Comparison of ENCODE assay signal across 10 cellular contexts in the genomic region with DNA sequence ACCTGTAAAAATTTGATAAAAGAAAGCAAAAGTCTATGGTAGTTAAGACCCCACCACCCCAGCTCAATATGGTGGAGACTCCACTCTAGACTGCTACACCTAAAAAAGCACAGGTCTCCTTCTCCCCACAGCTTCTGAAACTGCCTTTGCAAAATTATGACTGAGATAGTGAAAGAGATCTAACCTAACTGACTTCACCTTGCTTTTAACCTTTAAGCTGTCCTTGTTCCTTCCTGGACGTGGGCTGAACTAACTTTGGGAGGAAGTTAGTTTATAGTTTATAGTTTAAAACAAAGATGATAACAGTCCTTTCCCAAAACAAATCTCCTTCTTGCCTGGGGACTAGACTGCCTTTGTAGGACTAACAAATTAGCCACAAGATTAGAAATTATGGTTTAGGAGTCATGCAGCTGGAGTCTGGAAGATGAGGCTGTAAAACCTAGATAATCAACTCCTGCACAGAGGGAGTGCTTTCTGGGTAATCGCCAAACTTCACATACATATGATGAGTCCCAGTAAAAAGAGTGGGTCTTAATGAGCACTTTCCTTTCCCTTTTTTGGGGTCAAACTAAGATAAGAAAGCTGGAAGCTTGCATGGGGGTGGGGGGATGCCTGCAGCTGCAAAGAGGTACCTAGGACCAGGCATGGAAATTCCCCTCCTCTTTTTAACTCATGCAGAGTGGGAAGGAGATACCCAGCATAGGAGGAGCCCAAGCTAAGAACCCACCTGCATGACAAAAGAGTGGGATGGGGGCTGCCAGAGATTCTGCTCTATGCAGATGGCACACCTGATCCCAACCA. TPM values are rescaled to one million over a fixed set of nuclear protein-coding genes. Genes with fewer than 3 reads are reported as not detected.
DNase-seq lines count a peak whose midpoint lies in the region; ATAC-seq and TF ChIP-seq lines count a peak whose summit lies in the region.
"Had no signal": no experiment of that assay in that cellular context is flagged by ENCODE, and none has a peak within 500 bp of the region (broad histone marks: within the 10 kb centered on the region; RNA-seq: fewer than 3 reads in every experiment).

No MANE protein-coding gene starts in this region.

- peak overlapping the region; percentile 54 for H3K27ac ChIP-seq in colonic mucosa

- ATAC-seq in GM18508 (IDR thresholded peaks at IDR 0.05; ENCODE audit: insufficient read depth, unreplicated experiment) (peak; percentile 79), GM21515 (IDR thresholded peaks at IDR 0.05; ENCODE audit: unreplicated experiment) (peak; percentile 87), HG03280 (IDR thresholded peaks at IDR 0.05; ENCODE audit: unreplicated experiment) (peak; percentile 79)

- H3K9ac ChIP-seq in colonic mucosa (ENCODE audit: low read depth in 2 of 2, low read length in 2 of 2): no peak overlapping the region

- no peaks in the 10 kb centered on the region for H3K36me3 ChIP-seq in colonic mucosa

- peaks cover 11% of the 10 kb centered on the region for H3K4me1 ChIP-seq in colonic mucosa

- H3K27me3 ChIP-seq in colonic mucosa: no peaks in the 10 kb centered on the region

- DNase-seq in colonic mucosa (no peak), SKM-1 (lab: John Stamatoyannopoulos, UW; ENCODE audit: unreplicated experiment) (no peak), HPDE6-E6E7 (ENCODE audit: extremely low spot score) (no peak), hypothalamus (lab: John Stamatoyannopoulos, UW) (no peak)
- DNase-seq in stimulated activated CD4-positive, alpha-beta T cell treated with anti-CD3 and anti-CD28 coated beads, Interleukin-4, amount 100 ng/mL, for 4 hours: no peak
- DNase-seq: aorta had no signal

- TF ChIP-seq CTCF in colonic mucosa (IDR thresholded peaks at IDR 0.05): no peak

- intact Hi-C loops in colonic mucosa (cut with DNase I): no loop called here

- no peak overlapping the region for H3K4me3 ChIP-seq in colonic mucosa

- H3K9me3 ChIP-seq in colonic mucosa: no peaks in the 10 kb centered on the region

RNA-seq across cellular contexts. Expression of gene CCR8, which starts 17.5 kb away (rescaled TPM):
- total RNA-seq in colonic mucosa: under 1 TPM; 0.29 to 0.47 TPM
- total RNA-seq: aorta, mucosa of gallbladder had no signal

RNA-seq across cellular contexts. Expression of gene SLC25A38, which starts 36.2 kb away (rescaled TPM):
- total RNA-seq in colonic mucosa: 10 to 100 TPM; 41.7 to 45.5 TPM

RNA-seq across cellular contexts. Expression of gene RPSA, which starts 59.5 kb away (rescaled TPM):
- 1,000 to 10,000 TPM in 1 of 2 donors, 100 to 1,000 TPM in 1; 896 to 1,381 TPM for total RNA-seq in colonic mucosa
